9 cellular contexts compared by ENCODE assay signal in the genomic region with DNA sequence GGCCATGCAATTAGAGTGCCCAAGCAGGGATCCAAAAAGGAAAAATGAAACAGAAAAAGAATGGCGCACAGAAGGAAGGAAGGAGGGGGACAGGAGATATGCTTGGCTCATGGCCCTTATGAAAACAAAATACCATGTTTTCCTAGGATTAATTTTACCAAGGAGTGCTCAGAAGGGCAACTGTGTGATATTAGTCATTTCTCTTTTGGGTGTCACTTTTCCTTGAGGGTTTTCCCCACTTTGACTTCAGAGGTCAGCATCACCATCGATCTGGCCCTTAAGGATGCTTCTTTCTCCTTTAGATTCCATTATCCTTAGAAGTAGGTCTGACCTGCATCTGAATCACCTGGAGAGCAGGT. TPM values are rescaled to one million over a fixed set of nuclear protein-coding genes. Genes with fewer than 3 reads are reported as not detected.
DNase-seq lines count a peak whose midpoint lies in the region; ATAC-seq and TF ChIP-seq lines count a peak whose summit lies in the region.
"Had no signal": no experiment of that assay in that cellular context is flagged by ENCODE, and none has a peak within 500 bp of the region (broad histone marks: within the 10 kb centered on the region; RNA-seq: fewer than 3 reads in every experiment).

No MANE protein-coding gene starts in this region.

- H3K79me2 ChIP-seq in neural progenitor cell (ENCODE audit: low read depth), result no peaks in the 10 kb centered on the region

- no peak overlapping the region for H2AFZ ChIP-seq in neural progenitor cell (replicated peaks)

- peak overlapping the region; percentile 95 to 96 (median 96) for H3K27ac Mint-ChIP-seq in CD4-positive, CD25-positive, alpha-beta regulatory T cell
- no peak overlapping the region for H3K27ac Mint-ChIP-seq in neural progenitor cell

- H3K4me1 Mint-ChIP-seq in CD4-positive, CD25-positive, alpha-beta regulatory T cell, result peaks cover 31 to 74% (median 60%) of the 10 kb centered on the region in 4 donors
- H3K4me1 Mint-ChIP-seq in neural progenitor cell, result peaks cover 22% of the 10 kb centered on the region

- H3K27me3 Mint-ChIP-seq in CD4-positive, CD25-positive, alpha-beta regulatory T cell, result no peaks in the 10 kb centered on the region
- H3K27me3 Mint-ChIP-seq in neural progenitor cell (ENCODE audit: insufficient read depth, low read depth), result peaks cover 15% of the 10 kb centered on the region

- peaks cover 55% of the 10 kb centered on the region for H3K4me1 ChIP-seq in CD4-positive, CD25-positive, alpha-beta regulatory T cell (ENCODE audit: control insufficient read depth, insufficient read depth, low read length, poor library complexity, severe bottlenecking)
- H3K4me1 ChIP-seq in effector memory CD4-positive, alpha-beta T cell (ENCODE audit: control insufficient read depth, insufficient read depth, low read length, poor library complexity, severe bottlenecking), result peaks cover 25% of the 10 kb centered on the region
- no peaks in the 10 kb centered on the region for H3K4me1 ChIP-seq in neural progenitor cell

- peaks cover 19% of the 10 kb centered on the region for H3K36me3 Mint-ChIP-seq in CD4-positive, CD25-positive, alpha-beta regulatory T cell
- no peaks in the 10 kb centered on the region for H3K36me3 Mint-ChIP-seq in neural progenitor cell

- DNase-seq in CD4-positive, CD25-positive, alpha-beta regulatory T cell, result no peak
- no peak for DNase-seq in effector memory CD4-positive, alpha-beta T cell
- DNase-seq in neural progenitor cell (ENCODE audit: low spot score) (no peak), HPDE6-E6E7 (ENCODE audit: extremely low spot score) (no peak), NCI-H1694 treated with DMSO at 0.1 percent for 48 hours (lab: John Stamatoyannopoulos, UW) (no peak), T1000 (lab: John Stamatoyannopoulos, UW) (no peak)
- DNase-seq: NCI-H345 had no signal

- no peaks in the 10 kb centered on the region for H3K9me3 ChIP-seq in CD4-positive, CD25-positive, alpha-beta regulatory T cell (ENCODE audit: control insufficient read depth in 2 of 2, low read length in 2 of 2)
- no peaks in the 10 kb centered on the region for H3K9me3 ChIP-seq in KOPT-K1 (ENCODE audit: insufficient read depth, low read length, poor library complexity, severe bottlenecking)
- no peaks in the 10 kb centered on the region for H3K9me3 ChIP-seq in effector memory CD4-positive, alpha-beta T cell (ENCODE audit: control insufficient read depth, low read length)
- H3K9me3 ChIP-seq in neural progenitor cell (ENCODE audit: low read depth), result no peaks in the 10 kb centered on the region

- H3K27ac ChIP-seq in CD4-positive, CD25-positive, alpha-beta regulatory T cell (ENCODE audit: insufficient read depth, low read length, poor library complexity, severe bottlenecking), result peak overlapping the region; percentile 95
- H3K27ac ChIP-seq in KOPT-K1 (ENCODE audit: low read depth, low read length, poor library complexity, severe bottlenecking), result peak overlapping the region; percentile 87
- no peak overlapping the region for H3K27ac ChIP-seq in effector memory CD4-positive, alpha-beta T cell (ENCODE audit: insufficient read depth, low read length, poor library complexity, severe bottlenecking)
- H3K27ac ChIP-seq in neural progenitor cell, result no peak overlapping the region

- no peak for ATAC-seq in CD4-positive, CD25-positive, alpha-beta regulatory T cell (ENCODE audit: low read depth in 2 of 2)
- ATAC-seq in HG03571 (IDR thresholded peaks at IDR 0.05; ENCODE audit: unreplicated experiment), result no peak

- peaks cover 11% of the 10 kb centered on the region for H3K36me3 ChIP-seq in CD4-positive, CD25-positive, alpha-beta regulatory T cell (ENCODE audit: control insufficient read depth, insufficient read depth, low read length)
- H3K36me3 ChIP-seq in KOPT-K1 (ENCODE audit: insufficient read depth, low read length) (no peaks in the 10 kb centered on the region; the same call in 1 of the 2 replicates), neural progenitor cell (no peaks in the 10 kb centered on the region)
- peaks cover 7% of the 10 kb centered on the region for H3K36me3 ChIP-seq in effector memory CD4-positive, alpha-beta T cell (ENCODE audit: control insufficient read depth, insufficient read depth, low read length)

- no peaks in the 10 kb centered on the region for H4K20me1 ChIP-seq in neural progenitor cell (ENCODE audit: low read depth)

- H3K27me3 ChIP-seq in CD4-positive, CD25-positive, alpha-beta regulatory T cell (ENCODE audit: control insufficient read depth, insufficient read depth, low read length), result no peaks in the 10 kb centered on the region
- no peaks in the 10 kb centered on the region for H3K27me3 ChIP-seq in effector memory CD4-positive, alpha-beta T cell (replicated peaks; ENCODE audit: control insufficient read depth, insufficient read depth, low read length, poor library complexity, severe bottlenecking)
- peaks cover 32% of the 10 kb centered on the region for H3K27me3 ChIP-seq in neural progenitor cell

- peaks cover 11% of the 10 kb centered on the region for H3F3A ChIP-seq in neural progenitor cell (ENCODE audit: low read depth)

- no peak overlapping the region for H3K4me2 ChIP-seq in neural progenitor cell

- H3K4me3 Mint-ChIP-seq in CD4-positive, CD25-positive, alpha-beta regulatory T cell, result peak overlapping the region; percentile 93 to 100 (median 95)
- peak overlapping the region; percentile 84 for H3K4me3 Mint-ChIP-seq in neural progenitor cell

- TF ChIP-seq CTCF in neural progenitor cell (IDR thresholded peaks at IDR 0.05), result no peak

- no peaks in the 10 kb centered on the region for H3K9me3 Mint-ChIP-seq in CD4-positive, CD25-positive, alpha-beta regulatory T cell
- H3K9me3 Mint-ChIP-seq in neural progenitor cell, result peaks cover 3% of the 10 kb centered on the region

- H3K4me3 ChIP-seq in CD4-positive, CD25-positive, alpha-beta regulatory T cell (ENCODE audit: low read depth, low read length), result peak overlapping the region; percentile 99
- peak overlapping the region; percentile 96 for H3K4me3 ChIP-seq in effector memory CD4-positive, alpha-beta T cell (ENCODE audit: insufficient read depth, low read depth, low read length, poor library complexity, severe bottlenecking)
- no peak overlapping the region for H3K4me3 ChIP-seq in neural progenitor cell

- H3K9ac ChIP-seq in neural progenitor cell, result no peak overlapping the region

RNA-seq across cellular contexts. Expression of gene PARP14, which starts 1.4 kb away (rescaled TPM):
- 89.7 TPM for total RNA-seq in CD4-positive, CD25-positive, alpha-beta regulatory T cell
- 10 to 100 TPM; 14.2 to 20.3 (median 17.6) TPM for polyA plus RNA-seq in CD4-positive, CD25-positive, alpha-beta regulatory T cell
- 2.6 and 6.1 TPM in 2 replicates for total RNA-seq in neural progenitor cell (ENCODE audit: low replicate concordance)

Comparison
In these comparisons a context has a peak if more than half of its experiments do, and no peak if none do; other contexts are left out.
1. H3K27ac ChIP-seq: peak in CD4-positive, CD25-positive, alpha-beta regulatory T cell (single experiment) and KOPT-K1 (single experiment); none in effector memory CD4-positive, alpha-beta T cell (single experiment) and neural progenitor cell (single experiment).
2. RNA of gene PARP14, which starts 1.4 kb away (total RNA-seq): 89.7 TPM in CD4-positive, CD25-positive, alpha-beta regulatory T cell (single experiment); 2.6 to 6.1 TPM in neural progenitor cell; every median in the first group is over 10 times any median in the second.